ENCODE assay signal across 1 cellular context in the genomic region with DNA sequence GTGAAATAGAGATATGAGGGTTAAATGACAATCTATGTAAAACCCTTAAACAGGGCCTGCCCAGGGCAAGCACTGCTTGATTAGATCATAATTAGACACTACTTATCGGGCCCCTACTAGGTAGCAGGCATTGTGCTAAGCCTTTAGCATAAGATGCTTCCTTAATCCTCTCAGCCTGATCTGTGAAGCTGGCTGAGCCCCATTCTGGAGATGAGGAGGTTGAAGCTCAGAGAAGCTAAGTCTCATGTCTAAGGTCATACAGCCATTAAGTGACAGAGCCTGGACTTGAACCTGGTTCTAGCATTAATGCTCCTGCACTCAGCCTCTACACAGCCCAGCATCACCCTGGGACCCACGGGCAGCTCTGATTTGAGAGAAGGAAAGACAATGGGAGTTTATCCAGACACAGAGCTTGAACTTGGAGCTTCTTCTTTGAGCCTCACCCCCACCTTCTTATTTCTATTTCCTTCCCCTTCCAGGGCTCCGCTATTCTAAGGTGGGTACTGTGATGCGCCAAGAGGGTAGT.
TF ChIP-seq lines count a peak whose summit lies in the region.

No MANE protein-coding gene starts in this region.

TF ChIP-seq in GM23338, 12 proteins besides CTCF, POLR2A, EP300 and RAD21:
- TF ChIP-seq, protein P1, sequence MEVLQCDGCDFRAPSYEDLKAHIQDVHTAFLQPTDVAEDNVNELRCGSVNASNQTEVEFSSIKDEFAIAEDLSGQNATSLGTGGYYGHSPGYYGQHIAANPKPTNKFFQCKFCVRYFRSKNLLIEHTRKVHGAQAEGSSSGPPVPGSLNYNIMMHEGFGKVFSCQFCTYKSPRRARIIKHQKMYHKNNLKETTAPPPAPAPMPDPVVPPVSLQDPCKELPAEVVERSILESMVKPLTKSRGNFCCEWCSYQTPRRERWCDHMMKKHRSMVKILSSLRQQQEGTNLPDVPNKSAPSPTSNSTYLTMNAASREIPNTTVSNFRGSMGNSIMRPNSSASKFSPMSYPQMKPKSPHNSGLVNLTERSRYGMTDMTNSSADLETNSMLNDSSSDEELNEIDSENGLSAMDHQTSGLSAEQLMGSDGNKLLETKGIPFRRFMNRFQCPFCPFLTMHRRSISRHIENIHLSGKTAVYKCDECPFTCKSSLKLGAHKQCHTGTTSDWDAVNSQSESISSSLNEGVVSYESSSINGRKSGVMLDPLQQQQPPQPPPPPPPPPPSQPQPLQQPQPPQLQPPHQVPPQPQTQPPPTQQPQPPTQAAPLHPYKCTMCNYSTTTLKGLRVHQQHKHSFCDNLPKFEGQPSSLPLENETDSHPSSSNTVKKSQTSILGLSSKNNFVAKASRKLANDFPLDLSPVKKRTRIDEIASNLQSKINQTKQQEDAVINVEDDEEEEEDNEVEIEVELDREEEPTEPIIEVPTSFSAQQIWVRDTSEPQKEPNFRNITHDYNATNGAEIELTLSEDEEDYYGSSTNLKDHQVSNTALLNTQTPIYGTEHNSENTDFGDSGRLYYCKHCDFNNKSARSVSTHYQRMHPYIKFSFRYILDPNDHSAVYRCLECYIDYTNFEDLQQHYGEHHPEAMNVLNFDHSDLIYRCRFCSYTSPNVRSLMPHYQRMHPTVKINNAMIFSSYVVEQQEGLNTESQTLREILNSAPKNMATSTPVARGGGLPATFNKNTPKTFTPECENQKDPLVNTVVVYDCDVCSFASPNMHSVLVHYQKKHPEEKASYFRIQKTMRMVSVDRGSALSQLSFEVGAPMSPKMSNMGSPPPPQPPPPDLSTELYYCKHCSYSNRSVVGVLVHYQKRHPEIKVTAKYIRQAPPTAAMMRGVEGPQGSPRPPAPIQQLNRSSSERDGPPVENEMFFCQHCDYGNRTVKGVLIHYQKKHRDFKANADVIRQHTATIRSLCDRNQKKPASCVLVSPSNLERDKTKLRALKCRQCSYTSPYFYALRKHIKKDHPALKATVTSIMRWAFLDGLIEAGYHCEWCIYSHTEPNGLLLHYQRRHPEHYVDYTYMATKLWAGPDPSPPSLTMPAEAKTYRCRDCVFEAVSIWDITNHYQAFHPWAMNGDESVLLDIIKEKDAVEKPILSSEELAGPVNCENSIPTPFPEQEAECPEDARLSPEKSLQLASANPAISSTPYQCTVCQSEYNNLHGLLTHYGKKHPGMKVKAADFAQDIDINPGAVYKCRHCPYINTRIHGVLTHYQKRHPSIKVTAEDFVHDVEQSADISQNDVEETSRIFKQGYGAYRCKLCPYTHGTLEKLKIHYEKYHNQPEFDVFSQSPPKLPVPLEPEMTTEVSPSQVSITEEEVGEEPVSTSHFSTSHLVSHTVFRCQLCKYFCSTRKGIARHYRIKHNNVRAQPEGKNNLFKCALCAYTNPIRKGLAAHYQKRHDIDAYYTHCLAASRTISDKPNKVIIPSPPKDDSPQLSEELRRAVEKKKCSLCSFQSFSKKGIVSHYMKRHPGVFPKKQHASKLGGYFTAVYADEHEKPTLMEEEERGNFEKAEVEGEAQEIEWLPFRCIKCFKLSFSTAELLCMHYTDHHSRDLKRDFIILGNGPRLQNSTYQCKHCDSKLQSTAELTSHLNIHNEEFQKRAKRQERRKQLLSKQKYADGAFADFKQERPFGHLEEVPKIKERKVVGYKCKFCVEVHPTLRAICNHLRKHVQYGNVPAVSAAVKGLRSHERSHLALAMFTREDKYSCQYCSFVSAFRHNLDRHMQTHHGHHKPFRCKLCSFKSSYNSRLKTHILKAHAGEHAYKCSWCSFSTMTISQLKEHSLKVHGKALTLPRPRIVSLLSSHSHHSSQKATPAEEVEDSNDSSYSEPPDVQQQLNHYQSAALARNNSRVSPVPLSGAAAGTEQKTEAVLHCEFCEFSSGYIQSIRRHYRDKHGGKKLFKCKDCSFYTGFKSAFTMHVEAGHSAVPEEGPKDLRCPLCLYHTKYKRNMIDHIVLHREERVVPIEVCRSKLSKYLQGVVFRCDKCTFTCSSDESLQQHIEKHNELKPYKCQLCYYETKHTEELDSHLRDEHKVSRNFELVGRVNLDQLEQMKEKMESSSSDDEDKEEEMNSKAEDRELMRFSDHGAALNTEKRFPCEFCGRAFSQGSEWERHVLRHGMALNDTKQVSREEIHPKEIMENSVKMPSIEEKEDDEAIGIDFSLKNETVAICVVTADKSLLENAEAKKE (CRISPR knock-in tag; IDR thresholded peaks at IDR 0.05) = no peak
- TF ChIP-seq POLR2AphosphoS5 (IDR thresholded peaks at IDR 0.05; ENCODE audit: low read depth) = 0 out of 2 replicates have a peak, but pooled peaks have one; percentile 4
